1 cellular context compared by ENCODE assay signal in the genomic region with DNA sequence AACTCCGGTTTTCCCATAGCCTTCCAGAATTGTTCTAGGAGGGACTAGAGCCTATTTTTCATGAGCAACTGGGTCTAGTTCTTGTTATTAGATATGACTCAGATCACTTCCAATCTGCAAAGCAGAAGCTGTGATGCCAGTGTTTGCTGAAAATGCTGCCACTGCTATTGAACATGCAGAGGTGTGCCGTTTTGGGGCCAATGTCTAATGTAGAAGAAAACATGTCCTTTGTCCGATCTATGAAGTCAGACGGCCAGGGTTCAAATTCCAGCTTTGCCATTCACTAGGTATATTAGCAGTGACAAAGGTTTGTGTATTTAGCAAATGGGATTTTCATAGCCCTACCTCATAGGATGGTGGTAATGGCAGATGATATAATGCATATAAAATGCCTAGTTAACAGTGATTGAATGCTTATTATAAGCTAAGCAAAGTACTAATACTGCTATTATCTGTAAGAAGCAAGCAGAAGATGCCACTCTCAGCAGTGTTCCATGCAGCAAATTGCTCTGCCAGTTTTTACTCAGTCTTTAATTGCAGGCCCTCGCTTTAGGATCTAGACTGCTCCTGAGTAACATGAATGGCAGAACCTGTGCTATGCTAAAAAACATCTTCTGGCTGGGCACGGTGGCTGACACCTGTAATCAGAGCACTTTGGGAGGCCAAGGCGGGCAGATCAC.
TF ChIP-seq lines count a peak whose summit lies in the region.

No MANE protein-coding gene starts in this region.

TF ChIP-seq in HepG2, 621 proteins besides CTCF, POLR2A, EP300 and RAD21 (continued from another document and continues in another):
- TF ChIP-seq, protein P1, sequence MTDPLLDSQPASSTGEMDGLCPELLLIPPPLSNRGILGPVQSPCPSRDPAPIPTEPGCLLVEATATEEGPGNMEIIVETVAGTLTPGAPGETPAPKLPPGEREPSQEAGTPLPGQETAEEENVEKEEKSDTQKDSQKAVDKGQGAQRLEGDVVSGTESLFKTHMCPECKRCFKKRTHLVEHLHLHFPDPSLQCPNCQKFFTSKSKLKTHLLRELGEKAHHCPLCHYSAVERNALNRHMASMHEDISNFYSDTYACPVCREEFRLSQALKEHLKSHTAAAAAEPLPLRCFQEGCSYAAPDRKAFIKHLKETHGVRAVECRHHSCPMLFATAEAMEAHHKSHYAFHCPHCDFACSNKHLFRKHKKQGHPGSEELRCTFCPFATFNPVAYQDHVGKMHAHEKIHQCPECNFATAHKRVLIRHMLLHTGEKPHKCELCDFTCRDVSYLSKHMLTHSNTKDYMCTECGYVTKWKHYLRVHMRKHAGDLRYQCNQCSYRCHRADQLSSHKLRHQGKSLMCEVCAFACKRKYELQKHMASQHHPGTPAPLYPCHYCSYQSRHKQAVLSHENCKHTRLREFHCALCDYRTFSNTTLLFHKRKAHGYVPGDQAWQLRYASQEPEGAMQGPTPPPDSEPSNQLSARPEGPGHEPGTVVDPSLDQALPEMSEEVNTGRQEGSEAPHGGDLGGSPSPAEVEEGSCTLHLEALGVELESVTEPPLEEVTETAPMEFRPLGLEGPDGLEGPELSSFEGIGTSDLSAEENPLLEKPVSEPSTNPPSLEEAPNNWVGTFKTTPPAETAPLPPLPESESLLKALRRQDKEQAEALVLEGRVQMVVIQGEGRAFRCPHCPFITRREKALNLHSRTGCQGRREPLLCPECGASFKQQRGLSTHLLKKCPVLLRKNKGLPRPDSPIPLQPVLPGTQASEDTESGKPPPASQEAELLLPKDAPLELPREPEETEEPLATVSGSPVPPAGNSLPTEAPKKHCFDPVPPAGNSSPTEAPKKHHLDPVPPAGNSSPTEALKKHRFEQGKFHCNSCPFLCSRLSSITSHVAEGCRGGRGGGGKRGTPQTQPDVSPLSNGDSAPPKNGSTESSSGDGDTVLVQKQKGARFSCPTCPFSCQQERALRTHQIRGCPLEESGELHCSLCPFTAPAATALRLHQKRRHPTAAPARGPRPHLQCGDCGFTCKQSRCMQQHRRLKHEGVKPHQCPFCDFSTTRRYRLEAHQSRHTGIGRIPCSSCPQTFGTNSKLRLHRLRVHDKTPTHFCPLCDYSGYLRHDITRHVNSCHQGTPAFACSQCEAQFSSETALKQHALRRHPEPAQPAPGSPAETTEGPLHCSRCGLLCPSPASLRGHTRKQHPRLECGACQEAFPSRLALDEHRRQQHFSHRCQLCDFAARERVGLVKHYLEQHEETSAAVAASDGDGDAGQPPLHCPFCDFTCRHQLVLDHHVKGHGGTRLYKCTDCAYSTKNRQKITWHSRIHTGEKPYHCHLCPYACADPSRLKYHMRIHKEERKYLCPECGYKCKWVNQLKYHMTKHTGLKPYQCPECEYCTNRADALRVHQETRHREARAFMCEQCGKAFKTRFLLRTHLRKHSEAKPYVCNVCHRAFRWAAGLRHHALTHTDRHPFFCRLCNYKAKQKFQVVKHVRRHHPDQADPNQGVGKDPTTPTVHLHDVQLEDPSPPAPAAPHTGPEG (CRISPR knock-in tag; IDR thresholded peaks at IDR 0.05): no peak
- no peak for TF ChIP-seq ZNF597 (CRISPR knock-in tag; IDR thresholded peaks at IDR 0.05)
- TF ChIP-seq ZNF432 (CRISPR knock-in tag; IDR thresholded peaks at IDR 0.05; ENCODE audit: borderline replicate concordance): no peak
- peak; percentile 77 for TF ChIP-seq ZNF605 (CRISPR knock-in tag; IDR thresholded peaks at IDR 0.05)
- TF ChIP-seq LCORL (IDR thresholded peaks at IDR 0.05): no peak
- 0 out of 2 replicates have a peak, but pooled peaks have one; percentile 59 for TF ChIP-seq LCORL (CRISPR knock-in tag; IDR thresholded peaks at IDR 0.05)
- TF ChIP-seq IRF1 (CRISPR knock-in tag; IDR thresholded peaks at IDR 0.05; ENCODE audit: low read depth): no peak
- TF ChIP-seq NR0B2 (CRISPR knock-in tag; IDR thresholded peaks at IDR 0.05): no peak
- TF ChIP-seq, protein P2, sequence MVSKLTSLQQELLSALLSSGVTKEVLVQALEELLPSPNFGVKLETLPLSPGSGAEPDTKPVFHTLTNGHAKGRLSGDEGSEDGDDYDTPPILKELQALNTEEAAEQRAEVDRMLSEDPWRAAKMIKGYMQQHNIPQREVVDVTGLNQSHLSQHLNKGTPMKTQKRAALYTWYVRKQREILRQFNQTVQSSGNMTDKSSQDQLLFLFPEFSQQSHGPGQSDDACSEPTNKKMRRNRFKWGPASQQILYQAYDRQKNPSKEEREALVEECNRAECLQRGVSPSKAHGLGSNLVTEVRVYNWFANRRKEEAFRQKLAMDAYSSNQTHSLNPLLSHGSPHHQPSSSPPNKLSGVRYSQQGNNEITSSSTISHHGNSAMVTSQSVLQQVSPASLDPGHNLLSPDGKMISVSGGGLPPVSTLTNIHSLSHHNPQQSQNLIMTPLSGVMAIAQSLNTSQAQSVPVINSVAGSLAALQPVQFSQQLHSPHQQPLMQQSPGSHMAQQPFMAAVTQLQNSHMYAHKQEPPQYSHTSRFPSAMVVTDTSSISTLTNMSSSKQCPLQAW (CRISPR knock-in tag; IDR thresholded peaks at IDR 0.05): peak; percentile 78
- no peak for TF ChIP-seq ZNF678 (CRISPR knock-in tag; IDR thresholded peaks at IDR 0.05)
- TF ChIP-seq, protein P3, sequence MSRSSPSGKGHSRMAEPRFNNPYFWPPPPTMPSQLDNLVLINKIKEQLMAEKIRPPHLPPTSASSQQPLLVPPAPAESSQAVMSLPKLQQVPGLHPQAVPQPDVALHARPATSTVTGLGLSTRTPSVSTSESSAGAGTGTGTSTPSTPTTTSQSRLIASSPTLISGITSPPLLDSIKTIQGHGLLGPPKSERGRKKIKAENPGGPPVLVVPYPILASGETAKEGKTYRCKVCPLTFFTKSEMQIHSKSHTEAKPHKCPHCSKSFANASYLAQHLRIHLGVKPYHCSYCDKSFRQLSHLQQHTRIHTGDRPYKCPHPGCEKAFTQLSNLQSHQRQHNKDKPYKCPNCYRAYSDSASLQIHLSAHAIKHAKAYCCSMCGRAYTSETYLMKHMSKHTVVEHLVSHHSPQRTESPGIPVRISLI (CRISPR knock-in tag; IDR thresholded peaks at IDR 0.05; ENCODE audit: borderline replicate concordance): peak; percentile 40; the same call in 1 of the 2 replicates
- no peak for TF ChIP-seq NR2F2 (IDR thresholded peaks at IDR 0.05; ENCODE audit: borderline replicate concordance, low read depth)
- no peak for TF ChIP-seq PAX8 (CRISPR knock-in tag; IDR thresholded peaks at IDR 0.05; ENCODE audit: borderline replicate concordance)
- peak; percentile 100 for TF ChIP-seq HNF4A (CRISPR knock-in tag; IDR thresholded peaks at IDR 0.05)
- peak; percentile 66 for TF ChIP-seq HMG20B (CRISPR knock-in tag; conservative IDR thresholded peaks at IDR 0.05)
- 0 out of 2 replicates have a peak, but pooled peaks have one; percentile 77 for TF ChIP-seq SMAD3 (CRISPR knock-in tag; IDR thresholded peaks at IDR 0.05)
- TF ChIP-seq, protein P4, sequence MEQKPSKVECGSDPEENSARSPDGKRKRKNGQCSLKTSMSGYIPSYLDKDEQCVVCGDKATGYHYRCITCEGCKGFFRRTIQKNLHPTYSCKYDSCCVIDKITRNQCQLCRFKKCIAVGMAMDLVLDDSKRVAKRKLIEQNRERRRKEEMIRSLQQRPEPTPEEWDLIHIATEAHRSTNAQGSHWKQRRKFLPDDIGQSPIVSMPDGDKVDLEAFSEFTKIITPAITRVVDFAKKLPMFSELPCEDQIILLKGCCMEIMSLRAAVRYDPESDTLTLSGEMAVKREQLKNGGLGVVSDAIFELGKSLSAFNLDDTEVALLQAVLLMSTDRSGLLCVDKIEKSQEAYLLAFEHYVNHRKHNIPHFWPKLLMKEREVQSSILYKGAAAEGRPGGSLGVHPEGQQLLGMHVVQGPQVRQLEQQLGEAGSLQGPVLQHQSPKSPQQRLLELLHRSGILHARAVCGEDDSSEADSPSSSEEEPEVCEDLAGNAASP (CRISPR knock-in tag; IDR thresholded peaks at IDR 0.05; ENCODE audit: borderline replicate concordance): peak; percentile 62; the same call in 1 of the 2 replicates
- TF ChIP-seq ZNF124 (CRISPR knock-in tag; IDR thresholded peaks at IDR 0.05): no peak
- TF ChIP-seq ZBTB20 (CRISPR knock-in tag; IDR thresholded peaks at IDR 0.05; ENCODE audit: borderline replicate concordance, low read depth): peak; percentile 89; the same call in 1 of the 2 replicates
- TF ChIP-seq RORA (CRISPR knock-in tag; IDR thresholded peaks at IDR 0.05): no peak
- no peak for TF ChIP-seq ZSCAN31 (CRISPR knock-in tag; IDR thresholded peaks at IDR 0.05; ENCODE audit: low read depth)
- TF ChIP-seq, protein P5, sequence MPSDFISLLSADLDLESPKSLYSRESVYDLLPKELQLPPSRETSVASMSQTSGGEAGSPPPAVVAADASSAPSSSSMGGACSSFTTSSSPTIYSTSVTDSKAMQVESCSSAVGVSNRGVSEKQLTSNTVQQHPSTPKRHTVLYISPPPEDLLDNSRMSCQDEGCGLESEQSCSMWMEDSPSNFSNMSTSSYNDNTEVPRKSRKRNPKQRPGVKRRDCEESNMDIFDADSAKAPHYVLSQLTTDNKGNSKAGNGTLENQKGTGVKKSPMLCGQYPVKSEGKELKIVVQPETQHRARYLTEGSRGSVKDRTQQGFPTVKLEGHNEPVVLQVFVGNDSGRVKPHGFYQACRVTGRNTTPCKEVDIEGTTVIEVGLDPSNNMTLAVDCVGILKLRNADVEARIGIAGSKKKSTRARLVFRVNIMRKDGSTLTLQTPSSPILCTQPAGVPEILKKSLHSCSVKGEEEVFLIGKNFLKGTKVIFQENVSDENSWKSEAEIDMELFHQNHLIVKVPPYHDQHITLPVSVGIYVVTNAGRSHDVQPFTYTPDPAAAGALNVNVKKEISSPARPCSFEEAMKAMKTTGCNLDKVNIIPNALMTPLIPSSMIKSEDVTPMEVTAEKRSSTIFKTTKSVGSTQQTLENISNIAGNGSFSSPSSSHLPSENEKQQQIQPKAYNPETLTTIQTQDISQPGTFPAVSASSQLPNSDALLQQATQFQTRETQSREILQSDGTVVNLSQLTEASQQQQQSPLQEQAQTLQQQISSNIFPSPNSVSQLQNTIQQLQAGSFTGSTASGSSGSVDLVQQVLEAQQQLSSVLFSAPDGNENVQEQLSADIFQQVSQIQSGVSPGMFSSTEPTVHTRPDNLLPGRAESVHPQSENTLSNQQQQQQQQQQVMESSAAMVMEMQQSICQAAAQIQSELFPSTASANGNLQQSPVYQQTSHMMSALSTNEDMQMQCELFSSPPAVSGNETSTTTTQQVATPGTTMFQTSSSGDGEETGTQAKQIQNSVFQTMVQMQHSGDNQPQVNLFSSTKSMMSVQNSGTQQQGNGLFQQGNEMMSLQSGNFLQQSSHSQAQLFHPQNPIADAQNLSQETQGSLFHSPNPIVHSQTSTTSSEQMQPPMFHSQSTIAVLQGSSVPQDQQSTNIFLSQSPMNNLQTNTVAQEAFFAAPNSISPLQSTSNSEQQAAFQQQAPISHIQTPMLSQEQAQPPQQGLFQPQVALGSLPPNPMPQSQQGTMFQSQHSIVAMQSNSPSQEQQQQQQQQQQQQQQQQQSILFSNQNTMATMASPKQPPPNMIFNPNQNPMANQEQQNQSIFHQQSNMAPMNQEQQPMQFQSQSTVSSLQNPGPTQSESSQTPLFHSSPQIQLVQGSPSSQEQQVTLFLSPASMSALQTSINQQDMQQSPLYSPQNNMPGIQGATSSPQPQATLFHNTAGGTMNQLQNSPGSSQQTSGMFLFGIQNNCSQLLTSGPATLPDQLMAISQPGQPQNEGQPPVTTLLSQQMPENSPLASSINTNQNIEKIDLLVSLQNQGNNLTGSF (CRISPR knock-in tag; IDR thresholded peaks at IDR 0.05): no peak
- no peak for TF ChIP-seq ZNF839 (CRISPR knock-in tag; IDR thresholded peaks at IDR 0.05; ENCODE audit: borderline replicate concordance)
- no peak for TF ChIP-seq AGO1 (IDR thresholded peaks at IDR 0.05; ENCODE audit: low read depth, low read length, poor library complexity, severe bottlenecking)
- no peak for TF ChIP-seq TEAD2 (CRISPR knock-in tag; IDR thresholded peaks at IDR 0.05)
- TF ChIP-seq SUZ12 (IDR thresholded peaks at IDR 0.05; ENCODE audit: low read depth, low read length): no peak
- TF ChIP-seq KLF12 (CRISPR knock-in tag; IDR thresholded peaks at IDR 0.05; ENCODE audit: borderline replicate concordance): no peak
- no peak for TF ChIP-seq HINFP (CRISPR knock-in tag; IDR thresholded peaks at IDR 0.05; ENCODE audit: low read depth)
- TF ChIP-seq ZNF20 (CRISPR knock-in tag; IDR thresholded peaks at IDR 0.05): no peak
- TF ChIP-seq, protein P6, sequence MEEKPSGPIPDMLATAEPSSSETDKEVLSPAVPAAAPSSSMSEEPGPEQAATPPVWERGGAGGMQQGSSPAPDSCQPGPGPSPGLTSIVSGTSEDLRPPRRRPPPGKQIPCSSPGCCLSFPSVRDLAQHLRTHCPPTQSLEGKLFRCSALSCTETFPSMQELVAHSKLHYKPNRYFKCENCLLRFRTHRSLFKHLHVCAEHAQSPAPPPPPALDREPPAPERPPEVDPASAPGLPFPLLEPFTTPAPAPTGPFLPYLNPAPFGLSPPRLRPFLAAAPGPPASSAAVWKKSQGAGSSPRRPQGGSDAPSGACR (CRISPR knock-in tag; IDR thresholded peaks at IDR 0.05): no peak
- TF ChIP-seq CHD2 (IDR thresholded peaks at IDR 0.05; ENCODE audit: low read depth, low read length): no peak
